In the genomic region with DNA sequence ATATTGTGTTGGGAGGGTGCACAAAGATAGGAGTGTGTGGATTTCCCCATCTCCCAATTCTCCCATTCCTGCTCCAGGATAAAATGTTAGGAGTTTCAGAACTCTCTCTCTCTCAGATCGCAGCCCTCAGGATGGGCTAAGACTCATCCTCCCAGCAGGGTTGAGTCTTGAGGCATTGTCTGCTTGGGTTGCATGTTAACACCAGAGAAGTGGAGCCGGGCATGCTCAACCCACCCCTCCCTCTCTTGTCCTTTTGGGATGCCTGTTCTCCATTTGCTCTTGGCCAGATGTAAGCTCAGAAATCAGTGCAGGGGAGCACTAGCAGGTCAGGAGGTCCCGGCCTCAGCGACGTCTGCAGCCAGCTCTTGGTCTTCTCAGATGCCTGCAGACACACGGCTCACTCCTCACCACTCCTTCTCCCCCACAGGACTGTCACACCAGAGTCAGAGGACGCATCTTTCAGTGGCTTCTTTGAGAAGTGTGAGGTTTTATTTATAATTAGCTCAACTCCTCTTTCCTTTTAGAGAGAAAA, we compare ENCODE assay signal across 32 cellular contexts.
"Had no signal": no experiment of that assay in that cellular context is flagged by ENCODE, and none has a peak within 500 bp of the region (broad histone marks: within the 10 kb centered on the region; RNA-seq: fewer than 3 reads in every experiment).

No MANE protein-coding gene starts in this region.

- H3K4me1 Mint-ChIP-seq: activated naive CD4-positive, alpha-beta T cell treated with anti-CD3 and anti-CD28 coated beads, Interleukin-2, amount 50 U/mL, for 24 hours; activated naive CD8-positive, alpha-beta T cell treated with anti-CD3 and anti-CD28 coated beads, Interleukin-2, amount 50 U/mL, for 24 hours; immature natural killer cell; nephron; stimulated activated effector memory CD8-positive, alpha-beta T cell treated with anti-CD3 and anti-CD28 coated beads, Interleukin-12 subunit alpha, Interleukin-12 subunit beta, amount 100 ng/mL, for 72 hours had no signal

- H3K27ac Mint-ChIP-seq: activated CD4-positive, alpha-beta memory T cell treated with anti-CD3 and anti-CD28 coated beads for 36 hours; activated naive CD4-positive, alpha-beta T cell treated with anti-CD3 and anti-CD28 coated beads, Interleukin-2, amount 50 U/mL, for 24 hours; activated naive CD8-positive, alpha-beta T cell treated with anti-CD3 and anti-CD28 coated beads, Interleukin-2, amount 50 U/mL, for 24 hours; activated T-cell treated with anti-CD3 and anti-CD28 coated beads, Interleukin-2, amount 50 U/mL, for 24 hours; dendritic cell treated with granulocyte-macrophage colony-stimulating factor and Interleukin-4, amounts not matched to agents 40 ng/mL and 50 ng/mL, for 4 days; immature natural killer cell; nephron; stimulated activated effector memory CD8-positive, alpha-beta T cell treated with anti-CD3 and anti-CD28 coated beads, Interleukin-12 subunit alpha, Interleukin-12 subunit beta, amount 100 ng/mL, for 72 hours; stimulated activated naive CD8-positive, alpha-beta T cell treated with anti-CD3 and anti-CD28 coated beads, Interleukin-15, Interleukin-2, amounts not matched to agents 100 ng/mL and 50 ng/mL, for 24 hours had no signal

- H3K79me2 ChIP-seq: hepatocyte had no signal

- H3K4me3 ChIP-seq: gastrocnemius medialis, hepatocyte, lower lobe of right lung, pancreas, psoas muscle, sigmoid colon, thyroid gland, upper lobe of left lung, vagina had no signal

- ATAC-seq: activated CD4-positive, CD25-positive, alpha-beta regulatory T cell treated with anti-CD3 and anti-CD28 coated beads, Interleukin-2, amount 50 U/mL, for 24 hours; activated naive CD8-positive, alpha-beta T cell treated with anti-CD3 and anti-CD28 coated beads, Interleukin-2, amount 50 U/mL, for 24 hours; gastrocnemius medialis; left colon; lower lobe of right lung; pancreas; psoas muscle; stimulated activated effector memory CD8-positive, alpha-beta T cell treated with anti-CD3 and anti-CD28 coated beads, Interleukin-12 subunit alpha, Interleukin-12 subunit beta, amount 100 ng/mL, for 72 hours had no signal

- H3K9me3 Mint-ChIP-seq: activated CD4-positive, alpha-beta memory T cell treated with anti-CD3 and anti-CD28 coated beads for 36 hours; activated naive CD4-positive, alpha-beta T cell treated with anti-CD3 and anti-CD28 coated beads, Interleukin-2, amount 50 U/mL, for 24 hours; activated T-cell treated with anti-CD3 and anti-CD28 coated beads, Interleukin-2, amount 50 U/mL, for 24 hours; dendritic cell treated with granulocyte-macrophage colony-stimulating factor and Interleukin-4, amounts not matched to agents 40 ng/mL and 50 ng/mL, for 4 days; immature natural killer cell; stimulated activated effector memory CD8-positive, alpha-beta T cell treated with anti-CD3 and anti-CD28 coated beads, Interleukin-12 subunit alpha, Interleukin-12 subunit beta, amount 100 ng/mL, for 72 hours had no signal

- H3K27me3 ChIP-seq: gastrocnemius medialis, hepatocyte, thyroid gland, upper lobe of left lung, vagina had no signal

- H2AFZ ChIP-seq: hepatocyte had no signal

- H3K36me3 Mint-ChIP-seq: activated CD4-positive, alpha-beta memory T cell treated with anti-CD3 and anti-CD28 coated beads for 36 hours; activated naive CD4-positive, alpha-beta T cell treated with anti-CD3 and anti-CD28 coated beads, Interleukin-2, amount 50 U/mL, for 24 hours; stimulated activated effector memory CD8-positive, alpha-beta T cell treated with anti-CD3 and anti-CD28 coated beads, Interleukin-12 subunit alpha, Interleukin-12 subunit beta, amount 100 ng/mL, for 72 hours had no signal

- DNase-seq: activated CD4-positive, alpha-beta memory T cell treated with anti-CD3 and anti-CD28 coated beads for 36 hours; activated CD4-positive, alpha-beta T cell treated with anti-CD3 and anti-CD28 coated beads for 48 hours; activated CD8-positive, alpha-beta memory T cell treated with anti-CD3 and anti-CD28 coated beads, Interleukin-2, amount 50 U/mL, for 4 hours; activated naive CD8-positive, alpha-beta T cell treated with anti-CD3 and anti-CD28 coated beads, Interleukin-2, amount 50 U/mL, for 24 hours; activated T-cell treated with anti-CD3 and anti-CD28 coated beads, Interleukin-2, amount 50 U/mL, for 24 hours; amygdala; caudate nucleus; effector CD4-positive, alpha-beta T cell; gastrocnemius medialis; glutamatergic neuron; immature natural killer cell; kidney; left colon; lower lobe of right lung; pancreas; psoas muscle; sigmoid colon; small intestine; stimulated activated CD4-positive, alpha-beta T cell treated with anti-CD3 and anti-CD28 coated beads, Interleukin-4, amount 100 ng/mL, for 24 hours; T-helper 9 cell; thyroid gland; upper lobe of left lung had no signal

- H3K27me3 Mint-ChIP-seq: activated naive CD8-positive, alpha-beta T cell treated with anti-CD3 and anti-CD28 coated beads, Interleukin-2, amount 50 U/mL, for 24 hours had no signal

- H3K27ac ChIP-seq: epithelial cell of prostate, gastrocnemius medialis, hepatocyte, lower lobe of right lung, pancreas, psoas muscle, sigmoid colon, thyroid gland, upper lobe of left lung, vagina, VCaP had no signal

- H3K4me1 ChIP-seq: gastrocnemius medialis, lower lobe of right lung, pancreas, psoas muscle, sigmoid colon, thyroid gland, upper lobe of left lung, vagina had no signal

- H3K4me3 Mint-ChIP-seq: activated CD4-positive, alpha-beta memory T cell treated with anti-CD3 and anti-CD28 coated beads for 36 hours; activated naive CD4-positive, alpha-beta T cell treated with anti-CD3 and anti-CD28 coated beads, Interleukin-2, amount 50 U/mL, for 24 hours; activated naive CD8-positive, alpha-beta T cell treated with anti-CD3 and anti-CD28 coated beads, Interleukin-2, amount 50 U/mL, for 24 hours; activated T-cell treated with anti-CD3 and anti-CD28 coated beads, Interleukin-2, amount 50 U/mL, for 24 hours; dendritic cell treated with granulocyte-macrophage colony-stimulating factor and Interleukin-4, amounts not matched to agents 40 ng/mL and 50 ng/mL, for 4 days; immature natural killer cell; nephron; stimulated activated effector memory CD8-positive, alpha-beta T cell treated with anti-CD3 and anti-CD28 coated beads, Interleukin-12 subunit alpha, Interleukin-12 subunit beta, amount 100 ng/mL, for 72 hours; stimulated activated naive CD8-positive, alpha-beta T cell treated with anti-CD3 and anti-CD28 coated beads, Interleukin-15, Interleukin-2, amounts not matched to agents 100 ng/mL and 50 ng/mL, for 24 hours had no signal

- H3K4me2 ChIP-seq: hepatocyte had no signal

- H3K9me3 ChIP-seq: gastrocnemius medialis, lower lobe of right lung, pancreas, psoas muscle, sigmoid colon, thyroid gland, vagina had no signal

- H3K36me3 ChIP-seq: gastrocnemius medialis, lower lobe of right lung, pancreas, sigmoid colon, thyroid gland, upper lobe of left lung, vagina had no signal
